Comparison of ENCODE assay signal across 1 cellular context in the genomic region with DNA sequence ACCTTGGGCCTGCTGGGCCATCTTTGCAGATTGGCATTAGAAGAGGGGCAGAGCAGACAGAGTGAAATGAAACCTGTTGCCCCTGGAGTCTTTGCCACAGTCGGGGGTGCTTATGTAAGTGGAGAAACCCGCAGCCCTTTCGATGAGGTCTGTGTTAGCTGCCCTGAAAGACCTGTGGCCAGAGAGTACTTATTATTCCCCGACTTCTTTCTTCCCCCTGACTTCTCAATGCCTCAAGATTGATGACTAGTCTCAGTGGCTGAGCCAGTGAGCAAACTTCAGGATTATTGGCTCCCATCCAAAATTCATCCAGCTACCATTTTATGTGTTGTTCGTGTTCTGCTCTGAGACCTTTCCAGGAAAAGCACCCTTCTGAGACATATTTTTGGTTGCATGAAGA.
TF ChIP-seq lines count a peak whose summit lies in the region.

No MANE protein-coding gene starts in this region.

TF ChIP-seq in GM12878, 131 proteins besides CTCF, POLR2A, EP300 and RAD21 (continued from another document):
- TF ChIP-seq, protein P1, sequence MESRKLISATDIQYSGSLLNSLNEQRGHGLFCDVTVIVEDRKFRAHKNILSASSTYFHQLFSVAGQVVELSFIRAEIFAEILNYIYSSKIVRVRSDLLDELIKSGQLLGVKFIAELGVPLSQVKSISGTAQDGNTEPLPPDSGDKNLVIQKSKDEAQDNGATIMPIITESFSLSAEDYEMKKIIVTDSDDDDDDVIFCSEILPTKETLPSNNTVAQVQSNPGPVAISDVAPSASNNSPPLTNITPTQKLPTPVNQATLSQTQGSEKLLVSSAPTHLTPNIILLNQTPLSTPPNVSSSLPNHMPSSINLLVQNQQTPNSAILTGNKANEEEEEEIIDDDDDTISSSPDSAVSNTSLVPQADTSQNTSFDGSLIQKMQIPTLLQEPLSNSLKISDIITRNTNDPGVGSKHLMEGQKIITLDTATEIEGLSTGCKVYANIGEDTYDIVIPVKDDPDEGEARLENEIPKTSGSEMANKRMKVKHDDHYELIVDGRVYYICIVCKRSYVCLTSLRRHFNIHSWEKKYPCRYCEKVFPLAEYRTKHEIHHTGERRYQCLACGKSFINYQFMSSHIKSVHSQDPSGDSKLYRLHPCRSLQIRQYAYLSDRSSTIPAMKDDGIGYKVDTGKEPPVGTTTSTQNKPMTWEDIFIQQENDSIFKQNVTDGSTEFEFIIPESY (IDR thresholded peaks at IDR 0.05), result no peak
- TF ChIP-seq, protein P2, sequence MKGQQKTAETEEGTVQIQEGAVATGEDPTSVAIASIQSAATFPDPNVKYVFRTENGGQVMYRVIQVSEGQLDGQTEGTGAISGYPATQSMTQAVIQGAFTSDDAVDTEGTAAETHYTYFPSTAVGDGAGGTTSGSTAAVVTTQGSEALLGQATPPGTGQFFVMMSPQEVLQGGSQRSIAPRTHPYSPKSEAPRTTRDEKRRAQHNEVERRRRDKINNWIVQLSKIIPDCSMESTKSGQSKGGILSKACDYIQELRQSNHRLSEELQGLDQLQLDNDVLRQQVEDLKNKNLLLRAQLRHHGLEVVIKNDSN (IDR thresholded peaks at IDR 0.05; ENCODE audit: borderline replicate concordance, extremely low read length, insufficient read depth, low read depth, low read length), result no peak
- no peak for TF ChIP-seq ZBED1 (IDR thresholded peaks at IDR 0.05; ENCODE audit: borderline replicate concordance)
- TF ChIP-seq NFIC (IDR thresholded peaks at IDR 0.05; ENCODE audit: low read depth, low read length), result no peak
- TF ChIP-seq MYB (IDR thresholded peaks at IDR 0.05; ENCODE audit: borderline replicate concordance, low read depth, low read length), result no peak
